In the genomic region with DNA sequence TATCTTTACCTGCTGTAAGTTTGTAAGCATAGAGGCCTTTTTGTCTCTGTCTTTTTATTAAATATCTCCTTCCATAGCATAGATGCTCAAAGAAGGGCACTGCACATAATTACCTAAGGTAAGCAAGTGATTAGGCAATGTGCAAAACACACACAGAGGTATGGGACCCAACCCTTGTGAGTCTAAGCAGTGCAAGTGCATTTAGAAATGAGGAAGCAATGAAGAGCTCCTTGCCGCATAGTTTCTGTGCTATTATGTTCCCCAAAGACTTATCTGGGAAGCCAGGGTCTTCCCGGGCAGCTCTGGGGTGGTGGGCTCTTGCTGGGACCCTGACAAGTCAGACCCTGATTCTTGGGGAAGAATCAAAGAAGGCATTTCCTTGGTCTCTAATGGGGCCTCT, we compare ENCODE assay signal across 30 cellular contexts. TPM values are rescaled to one million over a fixed set of nuclear protein-coding genes. Genes with fewer than 3 reads are reported as not detected.
"Had no signal": no experiment of that assay in that cellular context is flagged by ENCODE, and none has a peak within 500 bp of the region (broad histone marks: within the 10 kb centered on the region; RNA-seq: fewer than 3 reads in every experiment).

No MANE protein-coding gene starts in this region.

- H3K27ac ChIP-seq: gastrocnemius medialis, left ventricle myocardium inferior, pancreas, prostate gland, skin epidermis, testis, transverse colon, WERI-Rb-1 had no signal

- H3K4me1 ChIP-seq: gastrocnemius medialis, left ventricle myocardium inferior, pancreas, prostate gland, testis, transverse colon had no signal

- H3K36me3 ChIP-seq: gastrocnemius medialis, left ventricle myocardium inferior, pancreas, prostate gland, transverse colon, WERI-Rb-1 had no signal

- H3K27me3 ChIP-seq: gastrocnemius medialis, pancreas, testis, transverse colon had no signal

- H3K4me3 ChIP-seq: gastrocnemius medialis, left ventricle myocardium inferior, lung, pancreas, prostate gland, skin epidermis, testis, transverse colon had no signal

- DNase-seq: activated CD4-positive, alpha-beta T cell treated with anti-CD3 and anti-CD28 coated beads for 48 hours; activated CD4-positive, alpha-beta T cell treated with anti-CD3 and anti-CD28 coated beads, Interleukin-2, amount 50 U/mL, for 48 hours; activated CD8-positive, alpha-beta memory T cell treated with anti-CD3 and anti-CD28 coated beads for 24 hours; activated effector memory CD4-positive, alpha-beta T cell treated with Interleukin-2 at 50 U/mL for 16 hours; activated naive CD4-positive, alpha-beta T cell treated with Interleukin-2 at 50 U/mL for 16 hours; anterior cingulate cortex; dermis blood vessel endothelial cell; effector CD4-positive, alpha-beta T cell; gastrocnemius medialis; glutamatergic neuron; left ventricle myocardium inferior; mesendoderm; nucleus accumbens; pancreas; retina; stimulated activated CD4-positive, alpha-beta T cell treated with anti-CD3 and anti-CD28 coated beads, Interleukin-12 subunit alpha, Interleukin-12 subunit beta, amount 100 ng/mL, for 4 hours; stimulated activated CD4-positive, alpha-beta T cell treated with anti-CD3 and anti-CD28 coated beads, Interleukin-4, amount 100 ng/mL, for 1 hour; stimulated activated naive CD8-positive, alpha-beta T cell treated with anti-CD3 and anti-CD28 coated beads, Interleukin-15, Interleukin-2, amounts not matched to agents 100 U/mL and 50 U/mL, for 24 hours; T-helper 9 cell; testis; transverse colon; WERI-Rb-1 had no signal

- FAIRE-seq: islet of Langerhans, pancreas had no signal

- ATAC-seq: activated CD4-positive, CD25-positive, alpha-beta regulatory T cell treated with anti-CD3 and anti-CD28 coated beads, Interleukin-2, amount 50 U/mL, for 24 hours; gastrocnemius medialis; pancreas; sciatic nerve; stimulated activated naive CD8-positive, alpha-beta T cell treated with anti-CD3 and anti-CD28 coated beads, Interleukin-15, Interleukin-2, amounts not matched to agents 100 U/mL and 50 U/mL, for 24 hours had no signal

- H3K9me3 ChIP-seq: gastrocnemius medialis, left ventricle myocardium inferior, pancreas, prostate gland, testis, transverse colon had no signal

RNA-seq across cellular contexts. Expression of a gene that starts 13.5 kb away (rescaled TPM):
- total RNA-seq: bronchial epithelial cell, dermis blood vessel endothelial cell, epithelial cell of proximal tubule, left ventricle myocardium inferior had no signal
